Comparison of ENCODE assay signal across 1 cellular context in genomic region chr19:33399745-33400681, GRCh38.
TF ChIP-seq lines count a peak whose summit lies in the region.

No MANE protein-coding gene starts in this region.

TF ChIP-seq in HepG2, 621 proteins besides CTCF, POLR2A, EP300 and RAD21 (continued from another document):
- TF ChIP-seq, protein P1, sequence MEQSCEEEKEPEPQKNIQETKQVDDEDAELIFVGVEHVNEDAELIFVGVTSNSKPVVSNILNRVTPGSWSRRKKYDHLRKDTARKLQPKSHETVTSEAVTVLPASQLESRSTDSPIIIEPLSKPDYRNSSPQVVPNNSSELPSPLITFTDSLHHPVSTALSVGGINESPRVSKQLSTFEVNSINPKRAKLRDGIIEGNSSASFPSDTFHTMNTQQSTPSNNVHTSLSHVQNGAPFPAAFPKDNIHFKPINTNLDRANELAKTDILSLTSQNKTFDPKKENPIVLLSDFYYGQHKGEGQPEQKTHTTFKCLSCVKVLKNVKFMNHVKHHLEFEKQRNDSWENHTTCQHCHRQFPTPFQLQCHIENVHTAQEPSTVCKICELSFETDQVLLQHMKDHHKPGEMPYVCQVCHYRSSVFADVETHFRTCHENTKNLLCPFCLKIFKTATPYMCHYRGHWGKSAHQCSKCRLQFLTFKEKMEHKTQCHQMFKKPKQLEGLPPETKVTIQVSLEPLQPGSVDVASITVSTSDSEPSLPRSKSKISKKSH (CRISPR knock-in tag; IDR thresholded peaks at IDR 0.05; ENCODE audit: borderline replicate concordance) = peak; percentile 70
- TF ChIP-seq, protein P2, sequence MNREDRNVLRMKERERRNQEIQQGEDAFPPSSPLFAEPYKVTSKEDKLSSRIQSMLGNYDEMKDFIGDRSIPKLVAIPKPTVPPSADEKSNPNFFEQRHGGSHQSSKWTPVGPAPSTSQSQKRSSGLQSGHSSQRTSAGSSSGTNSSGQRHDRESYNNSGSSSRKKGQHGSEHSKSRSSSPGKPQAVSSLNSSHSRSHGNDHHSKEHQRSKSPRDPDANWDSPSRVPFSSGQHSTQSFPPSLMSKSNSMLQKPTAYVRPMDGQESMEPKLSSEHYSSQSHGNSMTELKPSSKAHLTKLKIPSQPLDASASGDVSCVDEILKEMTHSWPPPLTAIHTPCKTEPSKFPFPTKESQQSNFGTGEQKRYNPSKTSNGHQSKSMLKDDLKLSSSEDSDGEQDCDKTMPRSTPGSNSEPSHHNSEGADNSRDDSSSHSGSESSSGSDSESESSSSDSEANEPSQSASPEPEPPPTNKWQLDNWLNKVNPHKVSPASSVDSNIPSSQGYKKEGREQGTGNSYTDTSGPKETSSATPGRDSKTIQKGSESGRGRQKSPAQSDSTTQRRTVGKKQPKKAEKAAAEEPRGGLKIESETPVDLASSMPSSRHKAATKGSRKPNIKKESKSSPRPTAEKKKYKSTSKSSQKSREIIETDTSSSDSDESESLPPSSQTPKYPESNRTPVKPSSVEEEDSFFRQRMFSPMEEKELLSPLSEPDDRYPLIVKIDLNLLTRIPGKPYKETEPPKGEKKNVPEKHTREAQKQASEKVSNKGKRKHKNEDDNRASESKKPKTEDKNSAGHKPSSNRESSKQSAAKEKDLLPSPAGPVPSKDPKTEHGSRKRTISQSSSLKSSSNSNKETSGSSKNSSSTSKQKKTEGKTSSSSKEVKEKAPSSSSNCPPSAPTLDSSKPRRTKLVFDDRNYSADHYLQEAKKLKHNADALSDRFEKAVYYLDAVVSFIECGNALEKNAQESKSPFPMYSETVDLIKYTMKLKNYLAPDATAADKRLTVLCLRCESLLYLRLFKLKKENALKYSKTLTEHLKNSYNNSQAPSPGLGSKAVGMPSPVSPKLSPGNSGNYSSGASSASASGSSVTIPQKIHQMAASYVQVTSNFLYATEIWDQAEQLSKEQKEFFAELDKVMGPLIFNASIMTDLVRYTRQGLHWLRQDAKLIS (CRISPR knock-in tag; IDR thresholded peaks at IDR 0.05) = no peak
- TF ChIP-seq JUND (CRISPR knock-in tag; IDR thresholded peaks at IDR 0.05) (peak; percentile 21; the same call in 1 of the 2 replicates), IRF2 (CRISPR knock-in tag; IDR thresholded peaks at IDR 0.05) (0 out of 2 replicates have a peak, but pooled peaks have one; percentile 38), ZNF687 (CRISPR knock-in tag; IDR thresholded peaks at IDR 0.05) (peak; percentile 96), AHDC1 (CRISPR knock-in tag; IDR thresholded peaks at IDR 0.05; ENCODE audit: borderline replicate concordance) (0 out of 2 replicates have a peak, but pooled peaks have one; percentile 31), HNRNPLL (IDR thresholded peaks at IDR 0.05; ENCODE audit: low read depth, low read length, poor library complexity, severe bottlenecking) (peak; percentile 30), CBX5 (CRISPR knock-in tag; IDR thresholded peaks at IDR 0.05; ENCODE audit: borderline replicate concordance) (no peak)
- TF ChIP-seq, protein P3, sequence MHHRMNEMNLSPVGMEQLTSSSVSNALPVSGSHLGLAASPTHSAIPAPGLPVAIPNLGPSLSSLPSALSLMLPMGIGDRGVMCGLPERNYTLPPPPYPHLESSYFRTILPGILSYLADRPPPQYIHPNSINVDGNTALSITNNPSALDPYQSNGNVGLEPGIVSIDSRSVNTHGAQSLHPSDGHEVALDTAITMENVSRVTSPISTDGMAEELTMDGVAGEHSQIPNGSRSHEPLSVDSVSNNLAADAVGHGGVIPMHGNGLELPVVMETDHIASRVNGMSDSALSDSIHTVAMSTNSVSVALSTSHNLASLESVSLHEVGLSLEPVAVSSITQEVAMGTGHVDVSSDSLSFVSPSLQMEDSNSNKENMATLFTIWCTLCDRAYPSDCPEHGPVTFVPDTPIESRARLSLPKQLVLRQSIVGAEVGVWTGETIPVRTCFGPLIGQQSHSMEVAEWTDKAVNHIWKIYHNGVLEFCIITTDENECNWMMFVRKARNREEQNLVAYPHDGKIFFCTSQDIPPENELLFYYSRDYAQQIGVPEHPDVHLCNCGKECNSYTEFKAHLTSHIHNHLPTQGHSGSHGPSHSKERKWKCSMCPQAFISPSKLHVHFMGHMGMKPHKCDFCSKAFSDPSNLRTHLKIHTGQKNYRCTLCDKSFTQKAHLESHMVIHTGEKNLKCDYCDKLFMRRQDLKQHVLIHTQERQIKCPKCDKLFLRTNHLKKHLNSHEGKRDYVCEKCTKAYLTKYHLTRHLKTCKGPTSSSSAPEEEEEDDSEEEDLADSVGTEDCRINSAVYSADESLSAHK (CRISPR knock-in tag; IDR thresholded peaks at IDR 0.05; ENCODE audit: borderline replicate concordance) = no peak
